16 cellular contexts compared by ENCODE assay signal in genomic region chr9:23849379-23849778, GRCh38. TPM values are rescaled to one million over a fixed set of nuclear protein-coding genes. Genes with fewer than 3 reads are reported as not detected.
A peak's percentile ranks its signal among the peaks of the same experiment; 100 is the strongest.
DNase-seq lines count a peak whose midpoint lies in the region; ATAC-seq, FAIRE-seq and TF ChIP-seq lines count a peak whose summit lies in the region.
"Had no signal": no experiment of that assay in that cellular context is flagged by ENCODE, and none has a peak within 500 bp of the region (broad histone marks: within the 10 kb centered on the region; RNA-seq: fewer than 3 reads in every experiment).

No MANE protein-coding gene starts in this region.

- no peaks in the 10 kb centered on the region for H4K20me1 ChIP-seq in astrocyte (ENCODE audit: insufficient read depth, low read length)
- H4K20me1 ChIP-seq in smooth muscle cell (ENCODE audit: low read depth) = no peaks in the 10 kb centered on the region

- FAIRE-seq in astrocyte (lab: Jason Lieb, UNC) = no peak

- in situ Hi-C loops in KBM-7 (cut with MboI; ENCODE audit: low pct_unique_long_range_greater_than_20kb, low sequenced_read_pairs) = no loop called here

- DNase-seq in DMS53 (lab: John Stamatoyannopoulos, UW) (peak; percentile 31), DMS53 treated with DMSO at 0.1 percent for 48 hours (lab: John Stamatoyannopoulos, UW; ENCODE audit: unreplicated experiment) (no peak), astrocyte (ENCODE audit: low read depth) (no peak), smooth muscle cell (lab: John Stamatoyannopoulos, UW; ENCODE audit: unreplicated experiment) (no peak), KBM-7 (no peak)
- DNase-seq in stimulated activated naive B cell treated with anti-CD40 and anti-IgM and Interleukin-4, amounts not matched to agents 10 μg/mL and 1 μg/mL and 100 μg/mL, for 72 hours = no peak
- DNase-seq in stimulated activated CD4-positive, alpha-beta T cell treated with anti-CD3 and anti-CD28 coated beads, Interleukin-12 subunit alpha, Interleukin-12 subunit beta, amount 100 ng/mL, for 4 hours = no peak
- DNase-seq: C1 segment of cervical spinal cord; DND-41; NCI-H146; NCI-H526 treated with DMSO at 0.1 percent for 48 hours; ovary; stimulated activated naive CD8-positive, alpha-beta T cell treated with anti-CD3 and anti-CD28 coated beads, Interleukin-15, amount 100 ng/mL, for 72 hours; T-helper 1 cell had no signal

- no peak for TF ChIP-seq CTCF in astrocyte (IDR thresholded peaks at IDR 0.05; ENCODE audit: insufficient read depth, low read depth, low read length)
- no peak for TF ChIP-seq CTCF in smooth muscle cell (IDR thresholded peaks at IDR 0.05; ENCODE audit: borderline replicate concordance, insufficient read depth, poor library complexity, severe bottlenecking)

- H3K4me3 ChIP-seq in astrocyte (ENCODE audit: insufficient read depth, low read depth, low read length) = peak overlapping the region; percentile 45
- peak overlapping the region; percentile 61 for H3K4me3 ChIP-seq in iPS-18c (ENCODE audit: insufficient read depth, low read depth, low read length)
- H3K4me3 ChIP-seq in smooth muscle cell = peak overlapping the region; percentile 75
- H3K4me3 ChIP-seq: ovary had no signal

- H3K27me3 ChIP-seq in astrocyte (ENCODE audit: insufficient read depth, low read length) = peaks cover 4% of the 10 kb centered on the region
- H3K27me3 ChIP-seq in smooth muscle cell (ENCODE audit: low read depth) = peaks cover 39% of the 10 kb centered on the region

- no peaks in the 10 kb centered on the region for H3K9me3 ChIP-seq in astrocyte (ENCODE audit: insufficient read depth, low read depth, low read length)
- no peaks in the 10 kb centered on the region for H3K9me3 ChIP-seq in iPS-18c (ENCODE audit: control insufficient read depth, insufficient read depth, low read length)
- no peaks in the 10 kb centered on the region for H3K9me3 ChIP-seq in smooth muscle cell (replicated peaks; ENCODE audit: low read depth)
- H3K9me3 ChIP-seq: ovary had no signal

- peaks cover 9% of the 10 kb centered on the region for H3K4me1 Mint-ChIP-seq in astrocyte (ENCODE audit: low read depth, unreplicated experiment)
- peaks cover 3 to 5% of the 10 kb centered on the region in 2 donors for H3K4me1 Mint-ChIP-seq in stimulated activated naive B cell treated with anti-CD40 and anti-IgM and Interleukin-4, amounts not matched to agents 10 μg/mL and 1 μg/mL and 100 μg/mL, for 72 hours

- no peak overlapping the region for H3K27ac ChIP-seq in astrocyte (ENCODE audit: low read depth, low read length)
- H3K27ac ChIP-seq in smooth muscle cell (ENCODE audit: low read depth) = no peak overlapping the region
- H3K27ac ChIP-seq: ovary had no signal

- H3K9ac ChIP-seq in astrocyte (ENCODE audit: low read length) = no peak overlapping the region
- no peak overlapping the region for H3K9ac ChIP-seq in smooth muscle cell (ENCODE audit: low read depth)

- H3K79me2 ChIP-seq in astrocyte (ENCODE audit: insufficient read depth, low read length) = no peaks in the 10 kb centered on the region
- no peaks in the 10 kb centered on the region for H3K79me2 ChIP-seq in smooth muscle cell (ENCODE audit: low read depth)

- no peaks in the 10 kb centered on the region for H3K36me3 ChIP-seq in astrocyte (ENCODE audit: insufficient read depth, low read length)
- H3K36me3 ChIP-seq in smooth muscle cell (ENCODE audit: low read depth) = no peaks in the 10 kb centered on the region
- H3K36me3 ChIP-seq: ovary had no signal

- H3K9me3 Mint-ChIP-seq in astrocyte (ENCODE audit: unreplicated experiment) = no peaks in the 10 kb centered on the region
- H3K9me3 Mint-ChIP-seq in stimulated activated naive B cell treated with anti-CD40 and anti-IgM and Interleukin-4, amounts not matched to agents 10 μg/mL and 1 μg/mL and 100 μg/mL, for 72 hours = peaks cover 0 to 3% of the 10 kb centered on the region in 2 donors

- H2AFZ ChIP-seq in astrocyte (ENCODE audit: low read depth, low read length) (no peak overlapping the region), smooth muscle cell (ENCODE audit: low read depth) (peak overlapping the region; percentile 26)

- peak overlapping the region; percentile 91 for H3K4me3 Mint-ChIP-seq in astrocyte (ENCODE audit: unreplicated experiment)
- H3K4me3 Mint-ChIP-seq in stimulated activated naive B cell treated with anti-CD40 and anti-IgM and Interleukin-4, amounts not matched to agents 10 μg/mL and 1 μg/mL and 100 μg/mL, for 72 hours = no peak overlapping the region
- H3K4me3 Mint-ChIP-seq: stimulated activated naive CD8-positive, alpha-beta T cell treated with anti-CD3 and anti-CD28 coated beads, Interleukin-15, amount 100 ng/mL, for 72 hours had no signal

- H3K4me1 ChIP-seq in astrocyte (ENCODE audit: insufficient read depth, low read length) (peaks cover 5% of the 10 kb centered on the region), smooth muscle cell (ENCODE audit: low read depth) (peaks cover 17% of the 10 kb centered on the region)

- no peaks in the 10 kb centered on the region for H3K27me3 Mint-ChIP-seq in astrocyte (ENCODE audit: low read depth, unreplicated experiment)
- peaks cover 26% of the 10 kb centered on the region in 2 donors for H3K27me3 Mint-ChIP-seq in stimulated activated naive B cell treated with anti-CD40 and anti-IgM and Interleukin-4, amounts not matched to agents 10 μg/mL and 1 μg/mL and 100 μg/mL, for 72 hours

- 14% methylated on average over 5 of the region's 5 CpGs for WGBS in smooth muscle cell (ENCODE audit: low lambda C conversion rate)

- H3F3A ChIP-seq in smooth muscle cell (ENCODE audit: low read depth) = no peaks in the 10 kb centered on the region

- H3K4me2 ChIP-seq in astrocyte (ENCODE audit: low read length) (peak overlapping the region; percentile 98), smooth muscle cell (peak overlapping the region; percentile 97)

- no peak for ATAC-seq in stimulated activated naive B cell treated with anti-CD40 and anti-IgM and Interleukin-4, amounts not matched to agents 10 μg/mL and 1 μg/mL and 100 μg/mL, for 72 hours (replicated peaks)
- ATAC-seq: activated CD4-positive, CD25-positive, alpha-beta regulatory T cell treated with anti-CD3 and anti-CD28 coated beads, Interleukin-2, amount 50 U/mL, for 24 hours; stimulated activated naive CD8-positive, alpha-beta T cell treated with anti-CD3 and anti-CD28 coated beads, Interleukin-15, amount 100 ng/mL, for 72 hours had no signal

- H3K36me3 Mint-ChIP-seq in astrocyte (ENCODE audit: low read depth, unreplicated experiment) = no peaks in the 10 kb centered on the region
- peaks cover 0 to 4% of the 10 kb centered on the region in 2 donors for H3K36me3 Mint-ChIP-seq in stimulated activated naive B cell treated with anti-CD40 and anti-IgM and Interleukin-4, amounts not matched to agents 10 μg/mL and 1 μg/mL and 100 μg/mL, for 72 hours

- H3K27ac Mint-ChIP-seq in astrocyte (ENCODE audit: unreplicated experiment) = peak overlapping the region; percentile 43
- H3K27ac Mint-ChIP-seq in stimulated activated naive B cell treated with anti-CD40 and anti-IgM and Interleukin-4, amounts not matched to agents 10 μg/mL and 1 μg/mL and 100 μg/mL, for 72 hours = no peak overlapping the region
- H3K27ac Mint-ChIP-seq: stimulated activated naive CD8-positive, alpha-beta T cell treated with anti-CD3 and anti-CD28 coated beads, Interleukin-15, amount 100 ng/mL, for 72 hours had no signal

RNA-seq across cellular contexts. Expression of gene ELAVL2, which starts 23.3 kb away (rescaled TPM):
- total RNA-seq in astrocyte (19.1 and 22.2 TPM in 2 replicates), smooth muscle cell (3.5 and 5.6 TPM in 2 replicates)
- 2.3 TPM in 1 of 2 replicates, not detected in the other for polyA plus RNA-seq in smooth muscle cell
